In genomic region chr19:55384576-55385235, GRCh38 we compare ENCODE assay signal across 8 cellular contexts. TPM values are rescaled to one million over a fixed set of nuclear protein-coding genes. Genes with fewer than 3 reads are reported as not detected.
DNase-seq lines count a peak whose midpoint lies in the region; ATAC-seq and TF ChIP-seq lines count a peak whose summit lies in the region.

No MANE protein-coding gene starts in this region.

- DNase-seq in NCI-H2171 treated with DMSO at 0.1 percent for 48 hours (lab: John Stamatoyannopoulos, UW) (peak; percentile 60), NCI-H2171 (lab: John Stamatoyannopoulos, UW) (no peak), Karpas-422 (peak; percentile 88), UCSD-AML1 (lab: John Stamatoyannopoulos, UW; ENCODE audit: unreplicated experiment) (peak; percentile 65), epithelial cell of prostate (ENCODE audit: low read depth, low spot score) (no peak), nephron progenitor cell (no peak)
- no peak for DNase-seq in effector CD8-positive, alpha-beta T cell (lab: John Stamatoyannopoulos, UW)

- peak overlapping the region; percentile 100 for H3K4me3 Mint-ChIP-seq in nephron progenitor cell

- peaks cover 38% of the 10 kb centered on the region for H3K4me1 ChIP-seq in Karpas-422 (ENCODE audit: low read length)

- H3K27ac Mint-ChIP-seq in nephron progenitor cell, result peak overlapping the region; percentile 97

- no peak for ATAC-seq in GM19455 (IDR thresholded peaks at IDR 0.05; ENCODE audit: unreplicated experiment)

- H3K27me3 Mint-ChIP-seq in nephron progenitor cell (ENCODE audit: low read depth, poor library complexity), result peaks cover 11% of the 10 kb centered on the region

- H3K9ac ChIP-seq in Karpas-422 (ENCODE audit: low read length), result peak overlapping the region; percentile 83

- H3K79me2 ChIP-seq in Karpas-422 (ENCODE audit: low read length), result peaks cover 17% of the 10 kb centered on the region

- H2AFZ ChIP-seq in Karpas-422 (ENCODE audit: low read length), result peak overlapping the region; percentile 2; the same call in 1 of the 2 replicates

- peaks cover 38% of the 10 kb centered on the region for H4K20me1 ChIP-seq in Karpas-422 (ENCODE audit: insufficient read depth, low read depth, low read length)

- peaks cover 46% of the 10 kb centered on the region for H3K4me1 Mint-ChIP-seq in nephron progenitor cell

- no peak for TF ChIP-seq CTCF in nephron progenitor cell (IDR thresholded peaks at IDR 0.05)

- H3K36me3 ChIP-seq in Karpas-422 (ENCODE audit: insufficient read depth, low read length), result peaks cover 26% of the 10 kb centered on the region

- no peaks in the 10 kb centered on the region for H3K27me3 ChIP-seq in Karpas-422 (ENCODE audit: low read length)

- H3K36me3 Mint-ChIP-seq in nephron progenitor cell (ENCODE audit: low read depth), result peaks cover 22% of the 10 kb centered on the region

- peak overlapping the region; percentile 92 for H3K4me2 ChIP-seq in Karpas-422 (ENCODE audit: low read depth, low read length, poor library complexity, severe bottlenecking)

- no peaks in the 10 kb centered on the region for H3K9me3 ChIP-seq in Karpas-422 (ENCODE audit: low read length)

- H3K9me3 Mint-ChIP-seq in nephron progenitor cell, result peaks cover 10% of the 10 kb centered on the region

- H3K4me3 ChIP-seq in Karpas-422 (ENCODE audit: low read length), result peak overlapping the region; percentile 99

- no peaks in the 10 kb centered on the region for H3K9me2 ChIP-seq in Karpas-422 (replicated peaks; ENCODE audit: insufficient read depth, low read length)

- peak overlapping the region; percentile 92 for H3K27ac ChIP-seq in Karpas-422 (ENCODE audit: low read length)
- peak overlapping the region; percentile 93 for H3K27ac ChIP-seq in epithelial cell of prostate

RNA-seq across cellular contexts. Expression of gene TMEM238, which starts 0.6 kb away (rescaled TPM):
- 0.89 and 8.0 TPM in 2 replicates for total RNA-seq in Karpas-422 (2014; rRNA removed; shearing (Covaris generic); ENCODE audit: low replicate concordance)

RNA-seq across cellular contexts. Expression of gene RPL28, which starts 1.0 kb away (rescaled TPM):
- total RNA-seq in Karpas-422 (2014; rRNA removed; shearing (Covaris generic); ENCODE audit: low replicate concordance), result 959 and 1,311 TPM in 2 replicates

RNA-seq across cellular contexts. Expression of gene TMEM190, which starts 8.1 kb away (rescaled TPM):
- total RNA-seq in Karpas-422 (2014; rRNA removed; shearing (Covaris generic); ENCODE audit: low replicate concordance), result not detected in 2 replicates

RNA-seq across cellular contexts. Expression of gene IL11, which starts 14.4 kb away (rescaled TPM):
- total RNA-seq in Karpas-422 (2014; rRNA removed; shearing (Covaris generic); ENCODE audit: low replicate concordance), result 0.40 and 0.41 TPM in 2 replicates

RNA-seq across cellular contexts. Expression of gene GARIN5B, which starts 21.6 kb away (rescaled TPM):
- not detected in 2 replicates for total RNA-seq in Karpas-422 (2014; rRNA removed; shearing (Covaris generic); ENCODE audit: low replicate concordance)

Comparison
In these comparisons a context has a peak if more than half of its experiments do, and no peak if none do; other contexts are left out.
1. DNase-seq: peak in NCI-H2171 treated with DMSO at 0.1 percent for 48 hours (single experiment), Karpas-422 (single experiment) and UCSD-AML1 (single experiment); none in NCI-H2171 (single experiment), epithelial cell of prostate (single experiment), nephron progenitor cell (single experiment) and effector CD8-positive, alpha-beta T cell (single experiment).